Comparison of ENCODE assay signal across 8 cellular contexts in the genomic region with DNA sequence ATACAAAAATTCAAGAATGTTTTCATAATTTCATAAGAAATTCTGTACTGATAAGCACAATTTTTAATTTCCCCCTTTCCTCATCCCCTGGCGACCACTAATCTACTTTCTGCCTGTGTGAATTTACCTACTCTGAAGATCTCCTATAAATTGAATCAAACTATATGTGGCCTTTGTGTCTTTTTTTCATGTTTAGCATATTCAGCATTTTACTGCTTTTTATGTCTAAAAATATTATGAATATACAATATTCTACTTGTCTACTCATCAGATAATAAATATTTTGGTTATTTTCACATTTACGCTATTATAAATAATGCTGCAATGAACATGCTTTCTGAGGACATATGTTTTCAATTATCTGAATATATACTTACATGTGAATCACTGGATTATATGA.
"Had no signal": no experiment of that assay in that cellular context is flagged by ENCODE, and none has a peak within 500 bp of the region (broad histone marks: within the 10 kb centered on the region; RNA-seq: fewer than 3 reads in every experiment).

No MANE protein-coding gene starts in this region.

- H3K4me3 ChIP-seq: GM12878 had no signal

- ATAC-seq: GM12878 had no signal

- DNase-seq: GDM1, GF-D8 had no signal

- FAIRE-seq: G401.6, GM12878, GM12891, GM12892, GM18507, GM19239 had no signal
